Comparison of ENCODE assay signal across 1 cellular context in the genomic region with DNA sequence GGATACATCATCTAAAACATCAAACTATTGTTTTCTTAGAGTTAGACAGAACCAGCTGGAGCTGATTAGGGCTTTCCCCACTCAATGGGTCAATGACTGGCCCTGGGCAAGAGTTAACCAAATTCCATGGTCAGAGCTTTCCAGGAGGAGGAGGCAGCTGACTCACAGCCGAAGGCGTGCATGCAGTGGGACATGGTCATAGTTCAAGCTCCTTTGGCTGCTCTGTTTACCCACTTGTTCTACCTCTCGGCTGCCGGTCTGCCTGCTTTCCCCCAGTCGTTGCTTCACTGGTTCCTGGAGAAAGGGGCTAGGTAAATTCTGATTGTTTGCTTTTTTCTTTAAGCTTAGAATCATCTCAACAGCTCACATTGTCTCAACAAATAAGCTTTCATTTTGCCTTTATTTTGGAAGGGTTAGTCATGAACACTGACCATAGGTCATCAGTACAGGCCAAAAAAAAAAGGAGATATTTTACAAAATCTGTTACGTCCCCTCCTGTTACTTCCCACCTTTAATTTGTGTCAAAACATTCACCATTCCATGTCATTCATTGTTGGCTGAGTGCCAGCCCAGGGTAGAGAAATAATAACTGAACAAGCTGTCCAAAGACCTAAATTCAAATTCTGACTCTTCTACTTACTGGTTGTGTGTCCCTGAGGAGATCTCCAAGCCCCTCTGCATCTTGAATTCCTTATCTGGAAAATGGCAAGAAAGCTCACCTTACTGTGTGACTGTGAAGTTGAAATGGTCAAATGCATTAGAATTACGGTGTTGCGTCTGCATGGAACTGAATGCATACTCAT.
TF ChIP-seq lines count a peak whose summit lies in the region.

No MANE protein-coding gene starts in this region.

TF ChIP-seq in HepG2, 621 proteins besides CTCF, POLR2A, EP300 and RAD21 (continued from another document and continues in another):
- TF ChIP-seq ARID5B (CRISPR knock-in tag; IDR thresholded peaks at IDR 0.05) (peak; percentile 98), CEBPG (CRISPR knock-in tag; IDR thresholded peaks at IDR 0.05) (peak; percentile 78), RNF2 (conservative IDR thresholded peaks at IDR 0.05; ENCODE audit: low read depth) (no peak), ZNF350 (CRISPR knock-in tag; IDR thresholded peaks at IDR 0.05; ENCODE audit: borderline replicate concordance, low read depth) (peak; percentile 27; the same call in 1 of the 2 replicates), ATF7-NPFF (CRISPR knock-in tag; IDR thresholded peaks at IDR 0.05; ENCODE audit: low read depth) (no peak), ZNF30 (CRISPR knock-in tag; IDR thresholded peaks at IDR 0.05) (no peak), ZNF788 (CRISPR knock-in tag; IDR thresholded peaks at IDR 0.05; ENCODE audit: borderline replicate concordance) (peak; percentile 56; the same call in 1 of the 2 replicates), CENPBD1 (CRISPR knock-in tag; IDR thresholded peaks at IDR 0.05; ENCODE audit: borderline replicate concordance, low read depth) (no peak), ZNF337 (CRISPR knock-in tag; IDR thresholded peaks at IDR 0.05; ENCODE audit: borderline replicate concordance, low read depth) (no peak), PAX8 (CRISPR knock-in tag; IDR thresholded peaks at IDR 0.05; ENCODE audit: borderline replicate concordance) (no peak), HNF4G (IDR thresholded peaks at IDR 0.05; ENCODE audit: borderline replicate concordance, low read depth, low read length) (peak; percentile 84; the same call in 1 of the 2 replicates), HNF4G (CRISPR knock-in tag; IDR thresholded peaks at IDR 0.05; ENCODE audit: borderline replicate concordance, low read depth) (peak; percentile 27; the same call in 1 of the 2 replicates), MYNN (CRISPR knock-in tag; IDR thresholded peaks at IDR 0.05; ENCODE audit: low read depth) (no peak), ZSCAN22 (CRISPR knock-in tag; IDR thresholded peaks at IDR 0.05) (no peak), JDP2 (CRISPR knock-in tag; IDR thresholded peaks at IDR 0.05; ENCODE audit: borderline replicate concordance) (no peak; the same call in 1 of the 2 replicates), HINFP (CRISPR knock-in tag; IDR thresholded peaks at IDR 0.05; ENCODE audit: low read depth) (no peak), DBP (CRISPR knock-in tag; IDR thresholded peaks at IDR 0.05; ENCODE audit: not compliant biosample characterization) (no peak), KDM3A (CRISPR knock-in tag; IDR thresholded peaks at IDR 0.05; ENCODE audit: low read depth) (peak; percentile 55; the same call in 1 of the 2 replicates), ETV6 (CRISPR knock-in tag; conservative IDR thresholded peaks at IDR 0.05) (no peak), ZBTB43 (CRISPR knock-in tag; conservative IDR thresholded peaks at IDR 0.05) (0 out of 2 replicates have a peak, but pooled peaks have one; percentile 64), ZNF138 (CRISPR knock-in tag; IDR thresholded peaks at IDR 0.05; ENCODE audit: low read depth) (no peak), PLRG1 (conservative IDR thresholded peaks at IDR 0.05) (no peak), ATF4 (CRISPR knock-in tag; IDR thresholded peaks at IDR 0.05) (peak in 1 of 2 experiments; percentile 17; a peak in 1 of 4 replicates), PCBP2 (optimal IDR thresholded peaks at IDR 0.05; ENCODE audit: low read depth, low read length, poor library complexity, severe bottlenecking) (no peak), ZNF354B (CRISPR knock-in tag; IDR thresholded peaks at IDR 0.05) (no peak), DRAP1 (CRISPR knock-in tag; IDR thresholded peaks at IDR 0.05) (0 out of 2 replicates have a peak, but pooled peaks have one; percentile 19)
- TF ChIP-seq, protein P1, sequence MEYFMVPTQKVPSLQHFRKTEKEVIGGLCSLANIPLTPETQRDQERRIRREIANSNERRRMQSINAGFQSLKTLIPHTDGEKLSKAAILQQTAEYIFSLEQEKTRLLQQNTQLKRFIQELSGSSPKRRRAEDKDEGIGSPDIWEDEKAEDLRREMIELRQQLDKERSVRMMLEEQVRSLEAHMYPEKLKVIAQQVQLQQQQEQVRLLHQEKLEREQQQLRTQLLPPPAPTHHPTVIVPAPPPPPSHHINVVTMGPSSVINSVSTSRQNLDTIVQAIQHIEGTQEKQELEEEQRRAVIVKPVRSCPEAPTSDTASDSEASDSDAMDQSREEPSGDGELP (IDR thresholded peaks at IDR 0.05; ENCODE audit: borderline replicate concordance, low read depth) = peak; percentile 88
- TF ChIP-seq, protein P2, sequence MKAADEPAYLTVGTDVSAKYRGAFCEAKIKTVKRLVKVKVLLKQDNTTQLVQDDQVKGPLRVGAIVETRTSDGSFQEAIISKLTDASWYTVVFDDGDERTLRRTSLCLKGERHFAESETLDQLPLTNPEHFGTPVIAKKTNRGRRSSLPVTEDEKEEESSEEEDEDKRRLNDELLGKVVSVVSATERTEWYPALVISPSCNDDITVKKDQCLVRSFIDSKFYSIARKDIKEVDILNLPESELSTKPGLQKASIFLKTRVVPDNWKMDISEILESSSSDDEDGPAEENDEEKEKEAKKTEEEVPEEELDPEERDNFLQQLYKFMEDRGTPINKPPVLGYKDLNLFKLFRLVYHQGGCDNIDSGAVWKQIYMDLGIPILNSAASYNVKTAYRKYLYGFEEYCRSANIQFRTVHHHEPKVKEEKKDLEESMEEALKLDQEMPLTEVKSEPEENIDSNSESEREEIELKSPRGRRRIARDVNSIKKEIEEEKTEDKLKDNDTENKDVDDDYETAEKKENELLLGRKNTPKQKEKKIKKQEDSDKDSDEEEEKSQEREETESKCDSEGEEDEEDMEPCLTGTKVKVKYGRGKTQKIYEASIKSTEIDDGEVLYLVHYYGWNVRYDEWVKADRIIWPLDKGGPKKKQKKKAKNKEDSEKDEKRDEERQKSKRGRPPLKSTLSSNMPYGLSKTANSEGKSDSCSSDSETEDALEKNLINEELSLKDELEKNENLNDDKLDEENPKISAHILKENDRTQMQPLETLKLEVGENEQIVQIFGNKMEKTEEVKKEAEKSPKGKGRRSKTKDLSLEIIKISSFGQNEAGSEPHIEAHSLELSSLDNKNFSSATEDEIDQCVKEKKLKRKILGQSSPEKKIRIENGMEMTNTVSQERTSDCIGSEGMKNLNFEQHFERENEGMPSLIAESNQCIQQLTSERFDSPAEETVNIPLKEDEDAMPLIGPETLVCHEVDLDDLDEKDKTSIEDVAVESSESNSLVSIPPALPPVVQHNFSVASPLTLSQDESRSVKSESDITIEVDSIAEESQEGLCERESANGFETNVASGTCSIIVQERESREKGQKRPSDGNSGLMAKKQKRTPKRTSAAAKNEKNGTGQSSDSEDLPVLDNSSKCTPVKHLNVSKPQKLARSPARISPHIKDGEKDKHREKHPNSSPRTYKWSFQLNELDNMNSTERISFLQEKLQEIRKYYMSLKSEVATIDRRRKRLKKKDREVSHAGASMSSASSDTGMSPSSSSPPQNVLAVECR (CRISPR knock-in tag; IDR thresholded peaks at IDR 0.05; ENCODE audit: borderline replicate concordance) = peak; percentile 24; the same call in 1 of the 2 replicates
- TF ChIP-seq, protein P3, sequence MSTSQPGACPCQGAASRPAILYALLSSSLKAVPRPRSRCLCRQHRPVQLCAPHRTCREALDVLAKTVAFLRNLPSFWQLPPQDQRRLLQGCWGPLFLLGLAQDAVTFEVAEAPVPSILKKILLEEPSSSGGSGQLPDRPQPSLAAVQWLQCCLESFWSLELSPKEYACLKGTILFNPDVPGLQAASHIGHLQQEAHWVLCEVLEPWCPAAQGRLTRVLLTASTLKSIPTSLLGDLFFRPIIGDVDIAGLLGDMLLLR (CRISPR knock-in tag; IDR thresholded peaks at IDR 0.05) = no peak
